8 cellular contexts compared by ENCODE assay signal in the genomic region with DNA sequence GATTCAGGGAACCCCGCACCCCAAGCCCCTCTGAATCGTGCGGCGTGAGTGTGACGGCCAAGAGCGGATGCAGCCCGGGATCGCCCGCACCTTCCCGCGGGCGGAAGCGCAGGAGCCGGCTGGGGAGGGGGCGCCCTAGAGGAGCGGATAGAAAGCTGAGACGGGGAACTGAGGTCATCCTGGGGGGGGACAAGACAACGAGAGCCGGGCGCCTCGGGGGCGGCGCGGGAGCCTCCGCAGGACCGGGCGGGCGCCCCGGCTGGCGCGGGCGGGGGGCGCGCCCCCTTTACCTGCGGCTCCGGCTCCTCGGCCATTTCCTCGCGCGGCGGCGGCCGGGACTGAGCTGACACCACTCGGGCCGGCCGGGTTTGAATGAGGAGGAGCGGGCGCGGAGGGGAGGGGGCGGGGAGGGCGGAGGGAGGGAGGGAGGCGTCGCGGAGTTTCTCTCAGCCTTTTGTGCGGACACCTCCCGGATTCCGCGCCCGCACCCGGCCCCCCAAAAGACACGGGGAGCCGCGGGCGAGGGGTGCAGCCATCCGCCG. TPM values are rescaled to one million over a fixed set of nuclear protein-coding genes. Genes with fewer than 3 reads are reported as not detected.
DNase-seq lines count a peak whose midpoint lies in the region; ATAC-seq and TF ChIP-seq lines count a peak whose summit lies in the region.
"Not testable (repeated sequence)": the region's sequence is repeated elsewhere in the genome, so short reads cannot be mapped to it uniquely, and the experiment has no call there.

A gene (minus strand): TSS at position 374 of the 542 bp plus-strand sequence. CDS start 11,013 bp downstream, outside the sequence.

- H3K9me3 Mint-ChIP-seq in activated naive CD8-positive, alpha-beta T cell (ENCODE audit: low read depth); natural killer cell treated with Interleukin-12 subunit alpha and Interleukin-12 subunit beta and Interleukin-15 and Interleukin-18, amount 100 ng/mL, for 72 hours: not testable (repeated sequence)

- not testable (repeated sequence) for TF ChIP-seq EP300 in gastroesophageal sphincter (IDR thresholded peaks at IDR 0.05)

- not testable (repeated sequence) for H3K36me3 ChIP-seq in HAP-1 (replicated peaks); gastroesophageal sphincter

- DNase-seq in EH (ENCODE audit: low read depth) (peak; percentile 73), HAP-1 (ENCODE audit: low spot score in 2 of 2) (peak; percentile 54 to 87), M059J (ENCODE audit: low read depth) (peak; percentile 74), T-helper 17 cell (peak; percentile 46 to 54 (median 51))
- DNase-seq in natural killer cell treated with Interleukin-12 subunit alpha and Interleukin-12 subunit beta and Interleukin-15 and Interleukin-18, amount 100 ng/mL, for 72 hours (ENCODE audit: low spot score), result peak; percentile 80
- peak; percentile 81 for DNase-seq in stimulated activated naive CD8-positive, alpha-beta T cell treated with anti-CD3 and anti-CD28 coated beads, Interleukin-15, Interleukin-2, amounts not matched to agents 100 U/mL and 50 U/mL, for 24 hours

- TF ChIP-seq POLR2A in gastroesophageal sphincter (IDR thresholded peaks at IDR 0.05), result peak; percentile 10 to 52

- not testable (repeated sequence) for TF ChIP-seq CTCF in gastroesophageal sphincter (IDR thresholded peaks at IDR 0.05)

- peak within 1 kb of the TSS; percentile 64 for H3K4me3 ChIP-seq in HAP-1
- peak within 1 kb of the TSS; percentile 60 to 90 for H3K4me3 ChIP-seq in gastroesophageal sphincter

- H3K36me3 Mint-ChIP-seq in T-helper 17 cell (ENCODE audit: low read depth); activated naive CD8-positive, alpha-beta T cell; natural killer cell treated with Interleukin-12 subunit alpha and Interleukin-12 subunit beta and Interleukin-15 and Interleukin-18, amount 100 ng/mL, for 72 hours: not testable (repeated sequence)

- not testable (repeated sequence) for H3K9me3 ChIP-seq in HAP-1; T-helper 17 cell (ENCODE audit: control insufficient read depth, low read length, poor library complexity, severe bottlenecking); gastroesophageal sphincter

- in situ Hi-C loops in HAP-1 (cut with MboI; ENCODE audit: low sequenced_read_pairs), result not testable (repeated sequence)

- not testable (repeated sequence) for H3K27me3 ChIP-seq in HAP-1 (ENCODE audit: low read depth); gastroesophageal sphincter

- H3K27ac ChIP-seq in gastroesophageal sphincter, result peak within 1 kb of the TSS; percentile 88 to 100 (median 98)

- ATAC-seq in T-helper 17 cell (peak; percentile 41), gastroesophageal sphincter (peak; percentile 65)
- peak; percentile 42 to 66 for ATAC-seq in natural killer cell treated with Interleukin-12 subunit alpha and Interleukin-12 subunit beta and Interleukin-15 and Interleukin-18, amount 100 ng/mL, for 72 hours
- ATAC-seq in stimulated activated naive CD8-positive, alpha-beta T cell treated with anti-CD3 and anti-CD28 coated beads, Interleukin-15, Interleukin-2, amounts not matched to agents 100 U/mL and 50 U/mL, for 24 hours, result peak; percentile 38

- H3K4me3 Mint-ChIP-seq in T-helper 17 cell, result peak within 1 kb of the TSS; percentile 92
- H3K4me3 Mint-ChIP-seq in activated naive CD8-positive, alpha-beta T cell, result peak within 1 kb of the TSS; percentile 98
- H3K4me3 Mint-ChIP-seq in natural killer cell treated with Interleukin-12 subunit alpha and Interleukin-12 subunit beta and Interleukin-15 and Interleukin-18, amount 100 ng/mL, for 72 hours, result peak within 1 kb of the TSS; percentile 96

- peak within 1 kb of the TSS; percentile 99 for H3K27ac Mint-ChIP-seq in T-helper 17 cell
- peak within 1 kb of the TSS; percentile 100 for H3K27ac Mint-ChIP-seq in activated naive CD8-positive, alpha-beta T cell
- H3K27ac Mint-ChIP-seq in natural killer cell treated with Interleukin-12 subunit alpha and Interleukin-12 subunit beta and Interleukin-15 and Interleukin-18, amount 100 ng/mL, for 72 hours, result peak within 1 kb of the TSS; percentile 92 to 99

- H3K4me1 ChIP-seq in HAP-1 (peaks cover 33% of the 10 kb centered on the region), gastroesophageal sphincter (peaks cover 0 to 55% (median 13%) of the 10 kb centered on the region in 3 donors)

- not testable (repeated sequence) for H3K27me3 Mint-ChIP-seq in T-helper 17 cell; activated naive CD8-positive, alpha-beta T cell; natural killer cell treated with Interleukin-12 subunit alpha and Interleukin-12 subunit beta and Interleukin-15 and Interleukin-18, amount 100 ng/mL, for 72 hours

- no CpG with 5 or more reads among the region's 66 CpGs for WGBS in gastroesophageal sphincter (ENCODE audit: low coverage in 1 of 2), 2 donors

- peaks cover 47% of the 10 kb centered on the region for H3K4me1 Mint-ChIP-seq in T-helper 17 cell
- H3K4me1 Mint-ChIP-seq in activated naive CD8-positive, alpha-beta T cell (ENCODE audit: low read depth), result peaks cover 66% of the 10 kb centered on the region
- H3K4me1 Mint-ChIP-seq in natural killer cell treated with Interleukin-12 subunit alpha and Interleukin-12 subunit beta and Interleukin-15 and Interleukin-18, amount 100 ng/mL, for 72 hours (ENCODE audit: low read depth in 2 of 2), result peaks cover 36 to 62% of the 10 kb centered on the region in 2 donors

RNA-seq across cellular contexts. Expression of the gene that starts here (rescaled TPM):
- total RNA-seq in M059J (2014; rRNA removed; shearing (Covaris generic)), result 22.8 and 46.7 TPM in 2 replicates
- 10 to 100 TPM; 70.4 to 72.8 TPM for total RNA-seq in T-helper 17 cell
- 10 to 100 TPM; 11.8 to 18.7 (median 15.1) TPM for total RNA-seq in gastroesophageal sphincter
- 10 to 100 TPM; 39.9 to 48.0 TPM for total RNA-seq in natural killer cell treated with Interleukin-12 subunit alpha and Interleukin-12 subunit beta and Interleukin-15 and Interleukin-18, amount 100 ng/mL, for 72 hours

Comparison
In these comparisons a context has a peak if more than half of its experiments do, and no peak if none do; other contexts are left out.
1. Peak in every context shown above with its lines: DNase-seq, ATAC-seq, H3K4me3 ChIP-seq and H3K27ac ChIP-seq.